11 cellular contexts compared by ENCODE assay signal in the genomic region with DNA sequence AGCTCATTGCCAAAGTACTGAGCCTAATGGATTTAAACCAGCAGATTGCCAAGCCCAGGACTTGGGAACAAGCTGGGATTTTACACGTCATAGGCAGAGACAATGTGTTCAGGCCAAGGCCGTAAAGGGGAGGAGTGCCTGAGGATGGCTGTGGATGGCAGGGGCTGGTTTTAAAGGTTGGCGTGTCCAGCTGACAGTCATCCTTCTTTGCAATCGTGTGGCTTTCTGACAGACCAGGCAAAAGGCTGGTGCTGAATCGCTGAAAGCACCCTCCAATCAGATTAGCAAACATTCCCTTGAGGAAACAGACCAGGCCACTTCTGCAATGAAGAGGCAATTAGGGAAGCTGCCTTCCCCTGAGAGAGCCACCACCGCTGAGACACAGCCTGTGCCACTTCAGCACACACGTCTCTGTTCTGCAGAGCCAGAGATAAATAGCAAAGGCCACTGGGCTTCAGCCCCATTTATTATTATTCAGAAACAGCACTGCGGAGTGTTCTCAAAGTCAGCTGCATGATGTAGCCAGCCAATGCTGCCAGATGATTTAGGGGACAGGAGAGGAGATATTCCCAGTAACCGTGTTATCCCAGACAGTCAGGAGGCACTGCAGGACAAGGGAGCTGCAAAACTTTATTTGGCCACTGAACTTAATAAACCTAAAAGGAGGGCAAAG. TPM values are rescaled to one million over a fixed set of nuclear protein-coding genes. Genes with fewer than 3 reads are reported as not detected.
DNase-seq lines count a peak whose midpoint lies in the region; ATAC-seq and TF ChIP-seq lines count a peak whose summit lies in the region.
"Had no signal": no experiment of that assay in that cellular context is flagged by ENCODE, and none has a peak within 500 bp of the region (broad histone marks: within the 10 kb centered on the region; RNA-seq: fewer than 3 reads in every experiment).

No MANE protein-coding gene starts in this region.

- H3K27ac Mint-ChIP-seq in Caco-2 (ENCODE audit: unreplicated experiment): no peak overlapping the region
- H3K27ac Mint-ChIP-seq: activated T-cell treated with anti-CD3 and anti-CD28 coated beads, Interleukin-2, amount 50 U/mL, for 24 hours had no signal

- intact Hi-C loops in Caco-2 (cut with micrococcal nuclease; ENCODE audit: unreplicated experiment): no loop called here

- H3K9me3 ChIP-seq in muscle layer of colon (ENCODE audit: low read length) (no peaks in the 10 kb centered on the region), Caco-2 (no peaks in the 10 kb centered on the region)

- no peaks in the 10 kb centered on the region for H3K36me3 Mint-ChIP-seq in Caco-2 (ENCODE audit: insufficient read depth, unreplicated experiment)

- TF ChIP-seq CTCF in Caco-2 (IDR thresholded peaks at IDR 0.05; ENCODE audit: insufficient read depth in 1 of 2, low read depth in 1 of 2, low read length in 1 of 2, severe bottlenecking in 1 of 2, unreplicated experiment in 1 of 2): no peak

- H3K4me3 ChIP-seq in muscle layer of colon (ENCODE audit: low read depth in 1 of 2, low read length in 2 of 2): peak overlapping the region in 1 of 2 donors; percentile 3
- H3K4me3 ChIP-seq in Caco-2 (ENCODE audit: low read depth, low read length): no peak overlapping the region

- peaks cover 6% of the 10 kb centered on the region for H3K4me1 Mint-ChIP-seq in Caco-2 (ENCODE audit: low read depth, unreplicated experiment)

- CTCF ChIA-PET in Caco-2 (lab: Charles Lee): interaction anchor here (0.8 kb wide), 1 partner anchor 9 kb away, joined by 3 read pairs; no protein-coding TSS in a partner anchor

- POLR2A ChIA-PET in Caco-2 (lab: Charles Lee): no interaction called here

- peaks cover 67% of the 10 kb centered on the region for H3K4me1 ChIP-seq in muscle layer of colon (ENCODE audit: insufficient read depth, low read length)
- no peaks in the 10 kb centered on the region for H3K4me1 ChIP-seq in Caco-2

- no TSS peak for BruUV-seq in Caco-2 (replicated peaks; lab: Mats Ljungman, UMichigan)

- peaks cover 25% of the 10 kb centered on the region for H3K27me3 Mint-ChIP-seq in Caco-2 (ENCODE audit: insufficient read depth, unreplicated experiment)

- H3K9ac ChIP-seq in muscle layer of colon (ENCODE audit: low read length): no peak overlapping the region

- no peak for ATAC-seq in GM19023 (IDR thresholded peaks at IDR 0.05; ENCODE audit: unreplicated experiment)
- ATAC-seq in GM18867 (IDR thresholded peaks at IDR 0.05; ENCODE audit: unreplicated experiment): no peak

- no peak overlapping the region for H3K4me3 Mint-ChIP-seq in Caco-2 (ENCODE audit: unreplicated experiment)
- H3K4me3 Mint-ChIP-seq: activated T-cell treated with anti-CD3 and anti-CD28 coated beads, Interleukin-2, amount 50 U/mL, for 24 hours had no signal

- no peaks in the 10 kb centered on the region for H3K27me3 ChIP-seq in muscle layer of colon (ENCODE audit: control insufficient read depth in 1 of 2, insufficient read depth in 2 of 2, low read length in 2 of 2)
- no peaks in the 10 kb centered on the region for H3K27me3 ChIP-seq in Caco-2 (replicated peaks; ENCODE audit: control insufficient read depth, insufficient read depth, low read length)

- H3K27ac ChIP-seq in muscle layer of colon (ENCODE audit: low read depth, low read length): peak overlapping the region; percentile 72

- DNase-seq in DMS153 treated with DMSO at 0.1 percent for 48 hours (lab: John Stamatoyannopoulos, UW; ENCODE audit: unreplicated experiment) (peak; percentile 89), NCI-H2171 treated with DMSO at 0.1 percent for 48 hours (lab: John Stamatoyannopoulos, UW) (peak; percentile 63), cerebellar cortex (ENCODE audit: low spot score) (peak; percentile 73), Caco-2 (no peak)
- no peak for DNase-seq in stimulated activated CD4-positive, alpha-beta T cell treated with anti-CD3 and anti-CD28 coated beads, Interleukin-2, amount 100 ng/mL, for 48 hours
- DNase-seq: activated T-cell treated with anti-CD3 and anti-CD28 coated beads, Interleukin-2, amount 50 U/mL, for 24 hours; dermis blood vessel endothelial cell; stimulated activated CD4-positive, alpha-beta T cell treated with anti-CD3 and anti-CD28 coated beads, Interleukin-4, amount 100 ng/mL, for 24 hours had no signal

- H3K9me3 Mint-ChIP-seq in Caco-2 (ENCODE audit: unreplicated experiment): no peaks in the 10 kb centered on the region
- H3K9me3 Mint-ChIP-seq: activated T-cell treated with anti-CD3 and anti-CD28 coated beads, Interleukin-2, amount 50 U/mL, for 24 hours had no signal

- H3K36me3 ChIP-seq in muscle layer of colon (ENCODE audit: insufficient read depth, low read length) (no peaks in the 10 kb centered on the region), Caco-2 (ENCODE audit: control insufficient read depth, insufficient read depth, low read length) (no peaks in the 10 kb centered on the region)

RNA-seq across cellular contexts. Expression of gene CSNK2A3, which starts 54.2 kb away (rescaled TPM):
- total RNA-seq in Caco-2 (2022): 0.75 and 1.2 TPM in 2 replicates

Comparison
In these comparisons a context has a peak if more than half of its experiments do, and no peak if none do; other contexts are left out.
1. DNase-seq: peak in DMS153 treated with DMSO at 0.1 percent for 48 hours (single experiment), NCI-H2171 treated with DMSO at 0.1 percent for 48 hours (single experiment) and cerebellar cortex (single experiment); none in Caco-2 (0 of 2) and stimulated activated CD4-positive, alpha-beta T cell treated with anti-CD3 and anti-CD28 coated beads, Interleukin-2, amount 100 ng/mL, for 48 hours (0 of 2).